Comparison of ENCODE assay signal across 19 cellular contexts in the genomic region with DNA sequence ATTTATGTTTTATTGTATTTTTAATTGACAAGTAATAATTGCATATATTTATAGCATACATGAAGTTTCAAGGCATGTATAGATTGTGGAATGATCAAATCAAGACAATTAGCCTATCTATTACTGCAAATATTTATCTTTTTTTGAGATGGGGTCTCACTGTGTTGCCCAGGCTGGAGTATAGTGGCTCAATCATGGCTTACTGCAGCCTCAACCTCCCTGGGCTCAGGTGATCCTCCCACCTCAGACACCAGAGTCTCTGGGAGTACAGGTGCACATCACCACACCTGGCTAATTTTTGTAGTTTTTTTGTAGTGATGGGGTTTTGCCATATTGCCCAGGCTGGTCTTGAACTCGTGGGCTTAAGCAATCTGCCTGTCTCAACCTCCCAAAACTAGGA. TPM values are rescaled to one million over a fixed set of nuclear protein-coding genes. Genes with fewer than 3 reads are reported as not detected.
A peak's percentile ranks its signal among the peaks of the same experiment; 100 is the strongest.
DNase-seq lines count a peak whose midpoint lies in the region; ATAC-seq and TF ChIP-seq lines count a peak whose summit lies in the region.
"Had no signal": no experiment of that assay in that cellular context is flagged by ENCODE, and none has a peak within 500 bp of the region (broad histone marks: within the 10 kb centered on the region; RNA-seq: fewer than 3 reads in every experiment).

No MANE protein-coding gene starts in this region.

- H3K4me2 ChIP-seq in DND-41 (ENCODE audit: insufficient read depth, low read length), result no peak overlapping the region
- H3K4me2 ChIP-seq: PC-9 had no signal

- H3K9ac ChIP-seq in DND-41 (ENCODE audit: low read depth, low read length), result no peak overlapping the region

- no peaks in the 10 kb centered on the region for H3K79me2 ChIP-seq in DND-41 (ENCODE audit: insufficient read depth, low read length)

- H3K9me3 Mint-ChIP-seq in IgD-negative memory B cell, result peaks cover 0 to 2% (median 0%) of the 10 kb centered on the region in 3 donors
- no peaks in the 10 kb centered on the region for H3K9me3 Mint-ChIP-seq in central memory CD8-positive, alpha-beta T cell
- H3K9me3 Mint-ChIP-seq: CD8-positive, alpha-beta T cell; GM23338 had no signal

- H3K4me1 Mint-ChIP-seq in IgD-negative memory B cell, result peaks cover 7 to 9% (median 8%) of the 10 kb centered on the region in 3 donors
- peaks cover 10% of the 10 kb centered on the region for H3K4me1 Mint-ChIP-seq in central memory CD8-positive, alpha-beta T cell

- intact Hi-C loops in spleen (cut with DNase I; ENCODE audit: low total_unique reads) (no loop called here), cardiac septum (cut with DNase I) (no loop called here)

- H3K36me3 Mint-ChIP-seq in IgD-negative memory B cell, result peaks cover 3% of the 10 kb centered on the region
- H3K36me3 Mint-ChIP-seq in central memory CD8-positive, alpha-beta T cell (ENCODE audit: insufficient read depth), result peaks cover 1% of the 10 kb centered on the region
- H3K36me3 Mint-ChIP-seq: CD8-positive, alpha-beta T cell had no signal

- H3K4me3 ChIP-seq in DND-41 (ENCODE audit: low read depth in 1 of 2, low read length in 2 of 2) (no peak overlapping the region), spleen (no peak overlapping the region), BE2C (ENCODE audit: low read depth, low read length) (no peak overlapping the region)
- H3K4me3 ChIP-seq: BLaER1 treated with 17β-estradiol and CSF1 and Interleukin-3, amounts not matched to agents 10 nM and 100 nM; GM23338; PC-9 had no signal

- H3K36me3 ChIP-seq in DND-41 (ENCODE audit: insufficient read depth, low read length) (no peaks in the 10 kb centered on the region), spleen (no peaks in the 10 kb centered on the region), BE2C (no peaks in the 10 kb centered on the region)
- H3K36me3 ChIP-seq: BLaER1 treated with 17β-estradiol and CSF1 and Interleukin-3, amounts not matched to agents 10 nM and 100 nM had no signal

- ATAC-seq in DND-41 (ENCODE audit: insufficient read depth, low read depth), result no peak
- no peak for ATAC-seq in central memory CD8-positive, alpha-beta T cell (replicated peaks; ENCODE audit: extremely low read depth, poor library complexity, severe bottlenecking)
- ATAC-seq: GM23338 had no signal

- H3K27me3 ChIP-seq in DND-41 (ENCODE audit: insufficient read depth, low read length, poor library complexity) (no peaks in the 10 kb centered on the region), spleen (replicated peaks in 1 of 7) (no peaks in the 10 kb centered on the region), BE2C (no peaks in the 10 kb centered on the region; the same call in 1 of the 2 replicates)
- H3K27me3 ChIP-seq: BLaER1 treated with 17β-estradiol and CSF1 and Interleukin-3, amounts not matched to agents 10 nM and 100 nM had no signal

- TF ChIP-seq CTCF in DND-41 (IDR thresholded peaks at IDR 0.05; ENCODE audit: borderline replicate concordance, extremely low read depth, low read length, poor library complexity, severe bottlenecking), result no peak
- no peak for TF ChIP-seq CTCF in spleen (IDR thresholded peaks at IDR 0.05 in 8 of 11, conservative IDR thresholded peaks at IDR 0.05 in 3 of 11)
- TF ChIP-seq CTCF in BE2C (IDR thresholded peaks at IDR 0.05; ENCODE audit: low read depth, low read length), result no peak

- H2AFZ ChIP-seq in DND-41 (ENCODE audit: low read depth, low read length), result peak overlapping the region; percentile 78; the same call in 1 of the 2 replicates
- H2AFZ ChIP-seq: PC-9 had no signal

- H3K4me1 ChIP-seq in DND-41 (ENCODE audit: insufficient read depth, low read length), result peaks cover 8% of the 10 kb centered on the region
- H3K4me1 ChIP-seq in spleen, result peaks cover 0 to 14% (median 9%) of the 10 kb centered on the region in 6 donors
- no peaks in the 10 kb centered on the region for H3K4me1 ChIP-seq in BE2C

- H3K27ac Mint-ChIP-seq in IgD-negative memory B cell, result peak overlapping the region in 2 of 3 donors; percentile 20 to 90
- H3K27ac Mint-ChIP-seq in central memory CD8-positive, alpha-beta T cell (ENCODE audit: low read depth), result peak overlapping the region; percentile 84
- H3K27ac Mint-ChIP-seq: GM23338 had no signal

- H3K27ac ChIP-seq in DND-41 (ENCODE audit: low read length), result no peak overlapping the region
- H3K27ac ChIP-seq in spleen, result peak overlapping the region in 6 of 8 donors; percentile 52 to 76 (median 64)
- H3K27ac ChIP-seq: PC-9 had no signal

- H4K20me1 ChIP-seq in DND-41 (ENCODE audit: insufficient read depth, low read length), result no peaks in the 10 kb centered on the region
- H4K20me1 ChIP-seq: BLaER1 treated with 17β-estradiol and CSF1 and Interleukin-3, amounts not matched to agents 10 nM and 100 nM had no signal

- H3K27me3 Mint-ChIP-seq in IgD-negative memory B cell, result no peaks in the 10 kb centered on the region
- H3K27me3 Mint-ChIP-seq in central memory CD8-positive, alpha-beta T cell, result no peaks in the 10 kb centered on the region

- no peaks in the 10 kb centered on the region for H3K9me3 ChIP-seq in DND-41 (ENCODE audit: insufficient read depth, low read length, severe bottlenecking)
- peaks cover 0 to 7% (median 0%) of the 10 kb centered on the region in 8 donors for H3K9me3 ChIP-seq in spleen
- H3K9me3 ChIP-seq in BE2C, result no peaks in the 10 kb centered on the region

- TF ChIP-seq POLR2A in spleen (IDR thresholded peaks at IDR 0.05), result no peak

- DNase-seq in DND-41, result no peak
- DNase-seq in central memory CD8-positive, alpha-beta T cell (ENCODE audit: low spot score in 2 of 2), result no peak
- DNase-seq in spleen, result no peak
- DNase-seq in cardiac septum (ENCODE audit: low spot score), result no peak
- DNase-seq in BE2C, result no peak
- no peak for DNase-seq in H4 (ENCODE audit: low spot score)
- DNase-seq: CD8-positive, alpha-beta T cell; GDM1; HCEC 1CT; MM.1S; NCI-H1048; NCI-H1436; NCI-H1930; NCI-H748 treated with DMSO at 0.1 percent for 48 hours; PC-9; SHP77 had no signal

- 55 to 91% (median 71%) methylated on average over 1 of the region's 1 CpG for WGBS in spleen, 5 donors

- no peak overlapping the region for H3K4me3 Mint-ChIP-seq in IgD-negative memory B cell
- no peak overlapping the region for H3K4me3 Mint-ChIP-seq in central memory CD8-positive, alpha-beta T cell
- H3K4me3 Mint-ChIP-seq: GM23338 had no signal

RNA-seq across cellular contexts. Expression of gene FUCA2, which starts 16.2 kb away (rescaled TPM):
- polyA plus RNA-seq in IgD-negative memory B cell (15.4 TPM), spleen (10 to 100 TPM; 12.5 to 15.3 (median 13.7) TPM)
- total RNA-seq in spleen (10 to 100 TPM; 26.7 to 59.3 (median 40.0) TPM), cardiac septum (37.8 TPM)
- polyA plus RNA-seq in BE2C (2012; ENCODE audit: insufficient read depth, insufficient read length, low read depth), result 30.4 TPM
- 68.2 and 72.8 TPM in 2 replicates for total RNA-seq in H4 (2014; rRNA removed; shearing (Covaris generic))
